ENCODE assay signal across 10 cellular contexts in genomic region chr6:149471801-149472200, GRCh38. TPM values are rescaled to one million over a fixed set of nuclear protein-coding genes. Genes with fewer than 3 reads are reported as not detected.
DNase-seq lines count a peak whose midpoint lies in the region; ATAC-seq and TF ChIP-seq lines count a peak whose summit lies in the region.
"Had no signal": no experiment of that assay in that cellular context is flagged by ENCODE, and none has a peak within 500 bp of the region (broad histone marks: within the 10 kb centered on the region; RNA-seq: fewer than 3 reads in every experiment).

No MANE protein-coding gene starts in this region.

- no peaks in the 10 kb centered on the region for H3K27me3 Mint-ChIP-seq in naive B cell
- H3K27me3 Mint-ChIP-seq in nephron progenitor cell (ENCODE audit: low read depth, poor library complexity): peaks cover 7% of the 10 kb centered on the region

- no peak for DNase-seq in naive B cell
- DNase-seq in nephron progenitor cell: no peak
- DNase-seq in NCI-H524 treated with DMSO at 0.1 percent for 48 hours (lab: John Stamatoyannopoulos, UW): no peak
- DNase-seq in NCI-H526 (lab: John Stamatoyannopoulos, UW): no peak
- DNase-seq: NCI-H2029, OCI-M1 had no signal

- peaks cover 71 to 94% (median 91%) of the 10 kb centered on the region in 3 donors for H3K4me1 Mint-ChIP-seq in naive B cell
- H3K4me1 Mint-ChIP-seq in nephron progenitor cell: peaks cover 32% of the 10 kb centered on the region

- H3K36me3 Mint-ChIP-seq in naive B cell (peaks cover 0 to 10% of the 10 kb centered on the region in 2 donors), nephron progenitor cell (ENCODE audit: low read depth) (no peaks in the 10 kb centered on the region)

- ATAC-seq in GM18867 (IDR thresholded peaks at IDR 0.05; ENCODE audit: unreplicated experiment): peak; percentile 30
- peak; percentile 39 for ATAC-seq in GM21390 (IDR thresholded peaks at IDR 0.05; ENCODE audit: unreplicated experiment)
- ATAC-seq in HG03469 (IDR thresholded peaks at IDR 0.05; ENCODE audit: unreplicated experiment): peak; percentile 21
- peak in 1 of 2 donors; percentile 11 for ATAC-seq in naive B cell (ENCODE audit: low read depth in 2 of 2)
- ATAC-seq: HCT116 had no signal

- H3K27ac Mint-ChIP-seq in naive B cell: peak overlapping the region; percentile 82 to 98 (median 95)
- no peak overlapping the region for H3K27ac Mint-ChIP-seq in nephron progenitor cell

- H3K9me3 Mint-ChIP-seq in naive B cell (no peaks in the 10 kb centered on the region), nephron progenitor cell (no peaks in the 10 kb centered on the region)

- H3K4me3 Mint-ChIP-seq in naive B cell (peak overlapping the region; percentile 32 to 91 (median 78)), nephron progenitor cell (no peak overlapping the region)

- TF ChIP-seq CTCF in nephron progenitor cell (IDR thresholded peaks at IDR 0.05): no peak

RNA-seq across cellular contexts. Expression of gene ZC3H12D, which starts 13.0 kb away (rescaled TPM):
- 1 to 10 TPM; 4.7 to 9.2 (median 7.3) TPM for polyA plus RNA-seq in naive B cell (ENCODE audit: low read depth in 6 of 6)
